8 cellular contexts compared by ENCODE assay signal in the genomic region with DNA sequence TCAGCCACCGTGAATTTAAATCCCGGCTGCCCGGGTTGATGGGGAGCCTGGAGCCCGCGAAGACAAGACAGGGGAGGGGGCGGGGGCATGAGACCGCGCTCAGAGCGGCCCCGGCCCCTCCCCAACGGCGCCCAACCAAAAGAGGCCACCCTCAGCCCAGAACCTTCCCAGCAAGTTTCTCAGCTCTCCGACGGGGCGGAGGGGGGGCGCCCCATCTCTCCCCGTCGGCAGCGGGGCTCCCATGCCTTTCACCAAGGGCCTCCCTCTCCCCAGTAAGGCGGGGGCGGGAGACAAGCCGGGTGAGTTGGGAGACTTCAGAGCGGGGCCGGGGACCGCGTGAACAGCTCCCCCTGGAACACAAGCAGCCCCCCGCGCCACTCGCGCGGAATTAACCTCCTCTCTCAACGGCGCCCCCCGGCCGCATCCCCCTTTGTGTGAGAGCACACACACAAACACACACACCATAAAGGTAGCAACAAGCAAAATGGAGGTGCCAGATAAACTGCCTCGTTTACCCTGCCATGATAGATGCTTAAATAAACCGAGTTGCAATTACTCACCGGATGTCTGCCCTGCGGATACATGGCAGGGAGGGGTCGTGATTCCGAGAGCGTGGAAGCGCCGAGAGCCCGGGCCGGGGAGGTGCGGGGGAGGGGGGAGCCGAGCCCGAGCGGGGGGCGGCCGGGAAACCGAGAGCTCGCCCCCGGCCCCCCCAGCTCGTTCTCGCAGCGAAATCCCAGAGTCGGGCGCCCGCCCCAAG. TPM values are rescaled to one million over a fixed set of nuclear protein-coding genes. Genes with fewer than 3 reads are reported as not detected.
A peak's percentile ranks its signal among the peaks of the same experiment; 100 is the strongest.
DNase-seq lines count a peak whose midpoint lies in the region; ATAC-seq and TF ChIP-seq lines count a peak whose summit lies in the region.

No MANE protein-coding gene starts in this region.

- no peak for ATAC-seq in Right ventricle myocardium inferior
- ATAC-seq in GM18867 (IDR thresholded peaks at IDR 0.05; ENCODE audit: unreplicated experiment), result no peak
- no peak for ATAC-seq in HG03159 (IDR thresholded peaks at IDR 0.05; ENCODE audit: unreplicated experiment)

- TF ChIP-seq CTCF in cardiac muscle cell (IDR thresholded peaks at IDR 0.05; ENCODE audit: low read depth, low read length), result peak; percentile 10

- H3K4me3 ChIP-seq in cardiac muscle cell (peak overlapping the region; percentile 65), iPS DF 6.9 (ENCODE audit: low read length) (peak overlapping the region; percentile 76), skin epidermis (peak overlapping the region; percentile 58 to 91 (median 86))

- peaks cover 52% of the 10 kb centered on the region for H3K4me1 Mint-ChIP-seq in activated naive CD8-positive, alpha-beta T cell treated with anti-CD3 and anti-CD28 coated beads for 36 hours

- H3K36me3 ChIP-seq in cardiac muscle cell, result no peaks in the 10 kb centered on the region
- no peaks in the 10 kb centered on the region for H3K36me3 ChIP-seq in iPS DF 6.9 (ENCODE audit: control insufficient read depth, insufficient read depth, low read length)

- intact Hi-C loops in Right ventricle myocardium inferior (cut with DNase I), result loop anchor here (5.0 to 10.0 kb wide), 4 partner anchors 72 to 622 kb away; no protein-coding TSS in a partner anchor

- H3K27ac ChIP-seq in cardiac muscle cell (no peak overlapping the region), iPS DF 6.9 (ENCODE audit: low read length) (no peak overlapping the region), skin epidermis (peak overlapping the region; percentile 38 to 99 (median 96))

- WGBS in iPS DF 6.9 (ENCODE audit: insufficient coverage, insufficient read length), result no CpG with 5 or more reads among the region's 61 CpGs

- DNase-seq in cardiac muscle cell (ENCODE audit: low read depth in 1 of 2, low spot score in 1 of 2), result peak; percentile 37 to 50
- no peak for DNase-seq in Right ventricle myocardium inferior (ENCODE audit: missing footprints)
- DNase-seq in RPMI7951 (ENCODE audit: low read depth), result peak; percentile 70
- peak; percentile 73 for DNase-seq in activated naive CD8-positive, alpha-beta T cell treated with anti-CD3 and anti-CD28 coated beads for 36 hours
- no peak for DNase-seq in iPS DF 6.9 (ENCODE audit: low read depth, low spot score)

- H3K27me3 Mint-ChIP-seq in activated naive CD8-positive, alpha-beta T cell treated with anti-CD3 and anti-CD28 coated beads for 36 hours, result peaks cover 7% of the 10 kb centered on the region

- H3K4me3 Mint-ChIP-seq in activated naive CD8-positive, alpha-beta T cell treated with anti-CD3 and anti-CD28 coated beads for 36 hours, result peak overlapping the region; percentile 99

- no peaks in the 10 kb centered on the region for H3K9me3 Mint-ChIP-seq in activated naive CD8-positive, alpha-beta T cell treated with anti-CD3 and anti-CD28 coated beads for 36 hours

- H3K4me1 ChIP-seq in cardiac muscle cell (ENCODE audit: low read depth), result peaks cover 30% of the 10 kb centered on the region
- peaks cover 14% of the 10 kb centered on the region for H3K4me1 ChIP-seq in iPS DF 6.9 (ENCODE audit: control insufficient read depth, insufficient read depth, low read length)

- H3K27me3 ChIP-seq in cardiac muscle cell (peaks cover 20% of the 10 kb centered on the region), iPS DF 6.9 (ENCODE audit: control insufficient read depth, insufficient read depth, low read length) (peaks cover 2% of the 10 kb centered on the region; the same call in 1 of the 2 replicates)

- peaks cover 35% of the 10 kb centered on the region for H3K36me3 Mint-ChIP-seq in activated naive CD8-positive, alpha-beta T cell treated with anti-CD3 and anti-CD28 coated beads for 36 hours

- no peaks in the 10 kb centered on the region for H3K9me3 ChIP-seq in cardiac muscle cell (ENCODE audit: low read depth)
- H3K9me3 ChIP-seq in iPS DF 6.9 (ENCODE audit: control insufficient read depth, insufficient read depth, low read length), result no peaks in the 10 kb centered on the region

- H3K27ac Mint-ChIP-seq in activated naive CD8-positive, alpha-beta T cell treated with anti-CD3 and anti-CD28 coated beads for 36 hours, result peak overlapping the region; percentile 97

RNA-seq across cellular contexts. Expression of gene TLE3, which starts 1.3 kb away (rescaled TPM):
- total RNA-seq in cardiac muscle cell, result 28.3 and 38.2 TPM in 2 replicates
- polyA plus RNA-seq in cardiac muscle cell, result 11.0 and 20.5 TPM in 2 replicates
- total RNA-seq in Right ventricle myocardium inferior, result 14.1 TPM
- 20.4 and 24.4 TPM in 2 replicates for total RNA-seq in RPMI7951 (2014; rRNA removed; shearing (Covaris generic))
- total RNA-seq in activated naive CD8-positive, alpha-beta T cell treated with anti-CD3 and anti-CD28 coated beads for 36 hours, result 10 to 100 TPM; 70.8 to 71.6 TPM

Comparison
In these comparisons a context has a peak if more than half of its experiments do, and no peak if none do; other contexts are left out.
1. DNase-seq: peak in cardiac muscle cell (2 of 2), RPMI7951 (single experiment) and activated naive CD8-positive, alpha-beta T cell treated with anti-CD3 and anti-CD28 coated beads for 36 hours (single experiment); none in Right ventricle myocardium inferior (single experiment) and iPS DF 6.9 (single experiment).
2. H3K27ac ChIP-seq: peak in skin epidermis (21 of 21); none in cardiac muscle cell (single experiment) and iPS DF 6.9 (single experiment).
3. Peak in every context shown above with its lines, with median percentiles within 50 percentile points of each other: H3K4me3 ChIP-seq.